Comparison of ENCODE assay signal across 1 cellular context in the genomic region with DNA sequence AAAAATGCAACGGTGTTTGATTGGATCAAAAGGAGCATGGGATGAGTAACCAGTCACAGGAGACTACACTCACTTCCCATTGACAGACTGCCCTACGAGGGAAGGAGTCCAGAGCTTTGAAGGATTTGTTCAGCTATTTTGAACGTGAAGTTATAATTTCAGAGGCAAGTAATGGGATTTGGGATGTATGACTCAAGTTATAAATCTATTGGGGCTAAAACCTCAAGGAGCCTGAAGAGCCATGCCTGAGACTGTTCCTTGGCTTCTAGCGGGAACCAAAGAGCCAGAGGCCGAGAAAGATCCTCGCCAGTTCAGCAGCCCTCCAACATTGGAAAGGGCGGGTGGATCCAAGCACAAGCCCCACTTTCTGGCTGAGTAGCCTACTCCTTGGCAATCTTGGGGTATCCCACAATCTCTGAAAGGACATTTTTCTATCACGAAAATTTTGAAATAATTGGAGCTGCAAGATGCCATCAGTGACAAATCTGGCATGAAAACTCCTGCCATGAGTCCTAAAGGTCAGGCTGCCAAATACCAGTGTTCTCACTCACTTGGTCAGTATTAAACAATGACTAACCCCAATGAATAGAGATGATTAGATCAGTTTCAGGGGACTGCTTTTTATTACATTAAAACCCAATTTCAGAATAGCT.
TF ChIP-seq lines count a peak whose summit lies in the region.

No MANE protein-coding gene starts in this region.

TF ChIP-seq in IMR-90, 13 proteins besides CTCF, POLR2A, EP300 and RAD21:
- TF ChIP-seq MXI1 (IDR thresholded peaks at IDR 0.05; ENCODE audit: borderline replicate concordance, low read depth, low read length) (no peak), CHD1 (IDR thresholded peaks at IDR 0.05; ENCODE audit: low read depth, low read length) (no peak), BHLHE40 (IDR thresholded peaks at IDR 0.05; ENCODE audit: low read depth, low read length) (no peak), NFE2L2 (IDR thresholded peaks at IDR 0.05; ENCODE audit: low read depth, low read length) (no peak), FOS (IDR thresholded peaks at IDR 0.05; ENCODE audit: low read depth, low read length) (no peak), RCOR1 (IDR thresholded peaks at IDR 0.05; ENCODE audit: insufficient replicate concordance, low read length) (no peak), MAZ (IDR thresholded peaks at IDR 0.05; ENCODE audit: borderline replicate concordance, low read depth, low read length) (no peak), ELK1 (IDR thresholded peaks at IDR 0.05; ENCODE audit: borderline replicate concordance, low read depth, low read length) (no peak), CEBPB (IDR thresholded peaks at IDR 0.05; ENCODE audit: low read depth, low read length) (no peak), MAFK (IDR thresholded peaks at IDR 0.05; ENCODE audit: low read depth, low read length) (no peak), RFX5 (IDR thresholded peaks at IDR 0.05; ENCODE audit: low read depth, low read length) (no peak), SMC3 (IDR thresholded peaks at IDR 0.05; ENCODE audit: low read depth, low read length) (no peak)
- TF ChIP-seq, protein P1, sequence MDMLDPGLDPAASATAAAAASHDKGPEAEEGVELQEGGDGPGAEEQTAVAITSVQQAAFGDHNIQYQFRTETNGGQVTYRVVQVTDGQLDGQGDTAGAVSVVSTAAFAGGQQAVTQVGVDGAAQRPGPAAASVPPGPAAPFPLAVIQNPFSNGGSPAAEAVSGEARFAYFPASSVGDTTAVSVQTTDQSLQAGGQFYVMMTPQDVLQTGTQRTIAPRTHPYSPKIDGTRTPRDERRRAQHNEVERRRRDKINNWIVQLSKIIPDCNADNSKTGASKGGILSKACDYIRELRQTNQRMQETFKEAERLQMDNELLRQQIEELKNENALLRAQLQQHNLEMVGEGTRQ (IDR thresholded peaks at IDR 0.05; ENCODE audit: low read depth, low read length): no peak
